ENCODE assay signal across 18 cellular contexts in the genomic region with DNA sequence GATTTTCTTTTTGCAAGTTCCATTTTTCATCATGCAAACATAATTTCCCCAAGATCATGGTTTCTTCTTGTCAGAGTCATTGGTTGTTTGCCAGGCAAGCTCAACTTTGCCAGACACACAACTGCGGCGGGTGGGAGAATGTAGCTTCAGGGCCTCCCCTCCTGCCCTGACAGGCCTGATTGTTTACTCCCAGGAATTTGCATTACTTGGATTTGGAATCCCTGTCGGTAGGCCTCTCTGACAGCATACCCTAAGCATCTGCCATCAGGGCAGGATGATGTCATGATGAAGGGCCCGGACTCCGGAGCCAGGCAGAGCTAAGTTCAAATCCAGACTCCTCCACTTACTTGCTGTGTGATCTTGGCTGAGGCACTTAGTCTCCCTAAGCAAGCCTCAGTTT. TPM values are rescaled to one million over a fixed set of nuclear protein-coding genes. Genes with fewer than 3 reads are reported as not detected.
DNase-seq lines count a peak whose midpoint lies in the region; ATAC-seq and TF ChIP-seq lines count a peak whose summit lies in the region.
"Had no signal": no experiment of that assay in that cellular context is flagged by ENCODE, and none has a peak within 500 bp of the region (broad histone marks: within the 10 kb centered on the region; RNA-seq: fewer than 3 reads in every experiment).

No MANE protein-coding gene starts in this region.

- no peak overlapping the region for H3K27ac ChIP-seq in esophagus muscularis mucosa (replicated peaks in 1 of 4)
- no peak overlapping the region for H3K27ac ChIP-seq in right cardiac atrium (ENCODE audit: low read length)
- H3K27ac ChIP-seq in H9 (ENCODE audit: insufficient read length, low read depth, low read length) = no peak overlapping the region
- H3K27ac ChIP-seq: left ventricle myocardium inferior, neural progenitor cell, thoracic aorta had no signal

- no peaks in the 10 kb centered on the region for H3K36me3 Mint-ChIP-seq in activated CD4-positive, alpha-beta T cell treated with anti-CD3 and anti-CD28 coated beads, Interleukin-2, amount 10 ng/mL, durations not matched to agents 7 days and 5 days (ENCODE audit: low read depth)
- H3K36me3 Mint-ChIP-seq in H9 (ENCODE audit: insufficient read depth in 1 of 3, low read depth in 3 of 3) = no peaks in the 10 kb centered on the region; a peak in 1 of 7 replicates
- H3K36me3 Mint-ChIP-seq: activated naive CD8-positive, alpha-beta T cell treated with anti-CD3 and anti-CD28 coated beads for 36 hours; neural progenitor cell had no signal

- H3K36me3 ChIP-seq in esophagus muscularis mucosa = no peaks in the 10 kb centered on the region
- H3K36me3 ChIP-seq: left ventricle myocardium inferior, neural progenitor cell, thoracic aorta had no signal

- H3T11ph ChIP-seq in H9 (ENCODE audit: low read length) = no peak overlapping the region

- DNase-seq in NCI-H82 (lab: John Stamatoyannopoulos, UW) (peak; percentile 34), NCI-H82 treated with DMSO at 0.1 percent for 48 hours (lab: John Stamatoyannopoulos, UW; ENCODE audit: unreplicated experiment) (no peak), astrocyte of the cerebellum (ENCODE audit: low read depth) (peak; percentile 64), hepatic stellate cell (ENCODE audit: low spot score) (peak; percentile 94), esophagus muscularis mucosa (ENCODE audit: extremely low spot score) (no peak), right cardiac atrium (no peak), H9 (no peak)
- DNase-seq in activated CD4-positive, alpha-beta T cell treated with anti-CD3 and anti-CD28 coated beads, Interleukin-2, amount 10 ng/mL, durations not matched to agents 7 days and 5 days = no peak
- DNase-seq: activated CD8-positive, alpha-beta memory T cell treated with anti-CD3 and anti-CD28 coated beads, Interleukin-2, amount 50 U/mL, for 4 hours; activated naive CD8-positive, alpha-beta T cell treated with anti-CD3 and anti-CD28 coated beads for 36 hours; cortex of kidney; DMS153; left ventricle myocardium inferior; NCI-H1436 treated with DMSO at 0.1 percent for 48 hours; NCI-H774; SIG-M5 had no signal

- H3K4me3 ChIP-seq in astrocyte of the cerebellum (ENCODE audit: low read depth, low read length) = no peak overlapping the region
- H3K4me3 ChIP-seq in esophagus muscularis mucosa = no peak overlapping the region
- H3K4me3 ChIP-seq in right cardiac atrium (ENCODE audit: low read length) = no peak overlapping the region
- H3K4me3 ChIP-seq: left ventricle myocardium inferior, neural progenitor cell, thoracic aorta had no signal

- H3K4me2 ChIP-seq in H9 (ENCODE audit: insufficient read depth, insufficient read length, low read length) = no peak overlapping the region
- H3K4me2 ChIP-seq: neural progenitor cell had no signal

- H2BK5ac ChIP-seq in H9 (ENCODE audit: insufficient read length, low read length) = no peak overlapping the region

- no peak for TF ChIP-seq POLR2A in esophagus muscularis mucosa (IDR thresholded peaks at IDR 0.05; ENCODE audit: low read depth)

- no peaks in the 10 kb centered on the region for H3K79me1 ChIP-seq in H9 (ENCODE audit: insufficient read depth, low read depth, low read length, poor library complexity, severe bottlenecking)

- H2AK5ac ChIP-seq in H9 (ENCODE audit: insufficient read length, low read length) = no peak overlapping the region

- H3K56ac ChIP-seq in H9 (ENCODE audit: insufficient read length, low read depth, low read length) = no peak overlapping the region

- H3K27me3 Mint-ChIP-seq in activated CD4-positive, alpha-beta T cell treated with anti-CD3 and anti-CD28 coated beads, Interleukin-2, amount 10 ng/mL, durations not matched to agents 7 days and 5 days = peaks cover 2% of the 10 kb centered on the region
- peaks cover 4% of the 10 kb centered on the region for H3K27me3 Mint-ChIP-seq in H9 (ENCODE audit: low read depth)
- H3K27me3 Mint-ChIP-seq: activated naive CD8-positive, alpha-beta T cell treated with anti-CD3 and anti-CD28 coated beads for 36 hours had no signal

- POLR2A ChIA-PET in activated CD4-positive, alpha-beta T cell treated with anti-CD3 and anti-CD28 coated beads, Interleukin-2, amount 10 ng/mL, durations not matched to agents 7 days and 5 days (lab: Charles Lee) = no interaction called here

- no peak overlapping the region for H2BK15ac ChIP-seq in H9 (ENCODE audit: low read depth, low read length)

- no peak for TF ChIP-seq EP300 in esophagus muscularis mucosa (IDR thresholded peaks at IDR 0.05)

- H3K4me1 Mint-ChIP-seq in activated CD4-positive, alpha-beta T cell treated with anti-CD3 and anti-CD28 coated beads, Interleukin-2, amount 10 ng/mL, durations not matched to agents 7 days and 5 days = peaks cover 8% of the 10 kb centered on the region
- H3K4me1 Mint-ChIP-seq in H9 = peaks cover 3 to 4% of the 10 kb centered on the region in 2 experiments

- no peak overlapping the region for H4K91ac ChIP-seq in H9 (ENCODE audit: insufficient read length, low read depth, low read length)

- in situ Hi-C loops in astrocyte of the cerebellum (cut with HindIII; ENCODE audit: low sequenced_read_pairs) = no loop called here

- H3K27ac Mint-ChIP-seq in activated CD4-positive, alpha-beta T cell treated with anti-CD3 and anti-CD28 coated beads, Interleukin-2, amount 10 ng/mL, durations not matched to agents 7 days and 5 days = no peak overlapping the region
- no peak overlapping the region for H3K27ac Mint-ChIP-seq in H9
- H3K27ac Mint-ChIP-seq: activated naive CD8-positive, alpha-beta T cell treated with anti-CD3 and anti-CD28 coated beads for 36 hours; neural progenitor cell had no signal

- H3K4me1 ChIP-seq in esophagus muscularis mucosa (peaks cover 2 to 8% (median 7%) of the 10 kb centered on the region in 4 donors), right cardiac atrium (ENCODE audit: control insufficient read depth, insufficient read depth, low read length) (no peaks in the 10 kb centered on the region), H9 (ENCODE audit: insufficient read depth, low read length) (no peaks in the 10 kb centered on the region)
- H3K4me1 ChIP-seq: neural progenitor cell had no signal

- H3K9me3 ChIP-seq in esophagus muscularis mucosa = no peaks in the 10 kb centered on the region
- no peaks in the 10 kb centered on the region for H3K9me3 ChIP-seq in right cardiac atrium (ENCODE audit: control insufficient read depth, low read length)
- no peaks in the 10 kb centered on the region for H3K9me3 ChIP-seq in H9 (ENCODE audit: control insufficient read depth, low read depth, low read length)
- H3K9me3 ChIP-seq: left ventricle myocardium inferior, thoracic aorta had no signal

- H3K79me2 ChIP-seq in H9 (ENCODE audit: insufficient read depth, low read length) = no peaks in the 10 kb centered on the region

- no peaks in the 10 kb centered on the region for H3K23me2 ChIP-seq in H9 (ENCODE audit: insufficient read length, low read depth, low read length, poor library complexity, severe bottlenecking)

- no peak for ATAC-seq in right cardiac atrium

- intact Hi-C loops in esophagus muscularis mucosa (cut with DNase I) (no loop called here), right cardiac atrium (cut with DNase I) (no loop called here)

- no peak overlapping the region for H3K9ac ChIP-seq in H9 (ENCODE audit: extremely low read depth, insufficient read length, low read length)
- H3K9ac ChIP-seq: neural progenitor cell had no signal

- H2BK20ac ChIP-seq in H9 (ENCODE audit: low read depth, low read length, poor library complexity, severe bottlenecking) = no peak overlapping the region

- no peaks in the 10 kb centered on the region for H3K9me3 Mint-ChIP-seq in activated CD4-positive, alpha-beta T cell treated with anti-CD3 and anti-CD28 coated beads, Interleukin-2, amount 10 ng/mL, durations not matched to agents 7 days and 5 days
- no peaks in the 10 kb centered on the region for H3K9me3 Mint-ChIP-seq in H9
- H3K9me3 Mint-ChIP-seq: activated naive CD8-positive, alpha-beta T cell treated with anti-CD3 and anti-CD28 coated beads for 36 hours; neural progenitor cell had no signal

- H3K4me3 Mint-ChIP-seq in activated CD4-positive, alpha-beta T cell treated with anti-CD3 and anti-CD28 coated beads, Interleukin-2, amount 10 ng/mL, durations not matched to agents 7 days and 5 days = no peak overlapping the region
- H3K4me3 Mint-ChIP-seq in H9 = no peak overlapping the region
- H3K4me3 Mint-ChIP-seq: activated naive CD8-positive, alpha-beta T cell treated with anti-CD3 and anti-CD28 coated beads for 36 hours; neural progenitor cell had no signal

- no peak overlapping the region for H4K5ac ChIP-seq in H9 (ENCODE audit: insufficient read length, low read depth, low read length)

- CTCF ChIA-PET in activated CD4-positive, alpha-beta T cell treated with anti-CD3 and anti-CD28 coated beads, Interleukin-2, amount 10 ng/mL, durations not matched to agents 7 days and 5 days (lab: Charles Lee) = interaction anchor here (0.6 to 1.5 kb wide), 3 partner anchors 14 to 18 kb away, joined by 3 to 5 read pairs (median 3); no protein-coding TSS in a partner anchor

- H2BK12ac ChIP-seq in H9 (ENCODE audit: insufficient read length, low read depth, low read length) = no peak overlapping the region

- no peak overlapping the region for H3K14ac ChIP-seq in H9 (ENCODE audit: insufficient read depth, low read length)

- H3K23ac ChIP-seq in H9 (ENCODE audit: insufficient read length, low read depth, low read length) = no peak overlapping the region

- TF ChIP-seq CTCF in astrocyte of the cerebellum (IDR thresholded peaks at IDR 0.05; ENCODE audit: low read depth, low read length, missing control alignments) (no peak), esophagus muscularis mucosa (IDR thresholded peaks at IDR 0.05) (no peak), H9 (conservative IDR thresholded peaks at IDR 0.05) (no peak)

- no peak overlapping the region for H2AFZ ChIP-seq in H9 (ENCODE audit: low read length)
- H2AFZ ChIP-seq: neural progenitor cell had no signal

- no peak overlapping the region for H3K4ac ChIP-seq in H9 (ENCODE audit: low read depth, low read length)

- H2BK120ac ChIP-seq in H9 (ENCODE audit: low read depth, low read length, poor library complexity, severe bottlenecking) = no peak overlapping the region

- WGBS in esophagus muscularis mucosa = 22% methylated on average over 4 of the region's 5 CpGs
- WGBS in right cardiac atrium = 56% methylated on average over 5 of the region's 5 CpGs
- WGBS in H9 (ENCODE audit: extremely low coverage, insufficient read length, low lambda C conversion rate) = no CpG with 5 or more reads among the region's 5 CpGs

- no peak overlapping the region for H4K8ac ChIP-seq in H9 (replicated peaks; ENCODE audit: insufficient read length, low read depth, low read length)

- no peak overlapping the region for H3K18ac ChIP-seq in H9 (ENCODE audit: insufficient read length, low read depth, low read length)

- H3K27me3 ChIP-seq in esophagus muscularis mucosa (no peaks in the 10 kb centered on the region), right cardiac atrium (ENCODE audit: control insufficient read depth, insufficient read depth) (no peaks in the 10 kb centered on the region), H9 (ENCODE audit: insufficient read depth, low read length) (no peaks in the 10 kb centered on the region)
- H3K27me3 ChIP-seq: neural progenitor cell had no signal

- no peaks in the 10 kb centered on the region for H4K20me1 ChIP-seq in H9 (ENCODE audit: control insufficient read depth, insufficient read depth, insufficient read length)

RNA-seq across cellular contexts. Expression of a gene that starts 15.0 kb away (rescaled TPM):
- total RNA-seq in esophagus muscularis mucosa (1,000 to 10,000 TPM; 1,492 to 3,727 (median 2,626) TPM), right cardiac atrium (1,000 to 10,000 TPM; 1,254 to 1,552 (median 1,386) TPM), H9 (2021) (2,533 and 2,603 TPM in 2 replicates)
- total RNA-seq in activated CD4-positive, alpha-beta T cell treated with anti-CD3 and anti-CD28 coated beads, Interleukin-2, amount 10 ng/mL, durations not matched to agents 7 days and 5 days = 1,000 to 10,000 TPM; 2,151 to 2,478 TPM
- polyA plus RNA-seq in right cardiac atrium = 1,870 TPM

RNA-seq across cellular contexts. Expression of a gene that starts 21.8 kb away (rescaled TPM):
- total RNA-seq in esophagus muscularis mucosa = 100 to 1,000 TPM; 270 to 595 (median 555) TPM
- total RNA-seq in activated CD4-positive, alpha-beta T cell treated with anti-CD3 and anti-CD28 coated beads, Interleukin-2, amount 10 ng/mL, durations not matched to agents 7 days and 5 days = 100 to 1,000 TPM; 462 to 507 TPM
- 100 to 1,000 TPM; 222 to 331 (median 251) TPM for total RNA-seq in right cardiac atrium
- 201 TPM for polyA plus RNA-seq in right cardiac atrium
- 19.5 and 19.9 TPM in 2 replicates for total RNA-seq in H9 (2021)

Comparison
In these comparisons a context has a peak if more than half of its experiments do, and no peak if none do; other contexts are left out.
1. DNase-seq: peak in NCI-H82 (single experiment), astrocyte of the cerebellum (single experiment) and hepatic stellate cell (single experiment); none in NCI-H82 treated with DMSO at 0.1 percent for 48 hours (single experiment), esophagus muscularis mucosa (single experiment), activated CD4-positive, alpha-beta T cell treated with anti-CD3 and anti-CD28 coated beads, Interleukin-2, amount 10 ng/mL, durations not matched to agents 7 days and 5 days (single experiment), right cardiac atrium (0 of 3) and H9 (single experiment).
2. RNA of a gene that starts 21.8 kb away (total RNA-seq): 270 to 595 TPM in esophagus muscularis mucosa, 462 to 507 TPM in activated CD4-positive, alpha-beta T cell treated with anti-CD3 and anti-CD28 coated beads, Interleukin-2, amount 10 ng/mL, durations not matched to agents 7 days and 5 days and 222 to 331 TPM in right cardiac atrium; 19.5 to 19.9 TPM in H9; every median in the first group is over 10 times any median in the second.